13 cellular contexts compared by ENCODE assay signal in genomic region chr22:33666249-33666648, GRCh38.
"Had no signal": no experiment of that assay in that cellular context is flagged by ENCODE, and none has a peak within 500 bp of the region (broad histone marks: within the 10 kb centered on the region; RNA-seq: fewer than 3 reads in every experiment).

No MANE protein-coding gene starts in this region.

- H3K9me3 ChIP-seq: tibial nerve, uterus had no signal

- H3K27me3 ChIP-seq: tibial nerve, uterus had no signal

- H3K36me3 Mint-ChIP-seq: activated naive CD8-positive, alpha-beta T cell treated with anti-CD3 and anti-CD28 coated beads, Interleukin-2, amount 10 ng/mL, durations not matched to agents 7 days and 5 days had no signal

- H3K4me3 ChIP-seq: tibial nerve, uterus had no signal

- H3K27me3 Mint-ChIP-seq: activated naive CD8-positive, alpha-beta T cell treated with anti-CD3 and anti-CD28 coated beads, Interleukin-2, amount 10 ng/mL, durations not matched to agents 7 days and 5 days; dendritic cell treated with granulocyte-macrophage colony-stimulating factor and Interleukin-4, amounts not matched to agents 40 ng/mL and 50 ng/mL, for 4 days had no signal

- H3K36me3 ChIP-seq: tibial nerve, uterus had no signal

- H3K4me1 Mint-ChIP-seq: activated naive CD8-positive, alpha-beta T cell treated with anti-CD3 and anti-CD28 coated beads, Interleukin-2, amount 10 ng/mL, durations not matched to agents 7 days and 5 days had no signal

- H3K27ac ChIP-seq: tibial nerve, uterus had no signal

- H3K4me3 Mint-ChIP-seq: activated naive CD8-positive, alpha-beta T cell treated with anti-CD3 and anti-CD28 coated beads, Interleukin-2, amount 10 ng/mL, durations not matched to agents 7 days and 5 days; activated T-helper 1 cell treated with anti-CD3 and anti-CD28 coated beads, Interleukin-12 subunit alpha, Interleukin-12 subunit beta, Interleukin-2, Interleukin-4 antibody, amounts not matched to agents 30 ng/mL and 10 ng/mL and 1 ng/mL, durations not matched to agents 14 hours and 24 hours and 36 hours; dendritic cell treated with granulocyte-macrophage colony-stimulating factor and Interleukin-4, amounts not matched to agents 40 ng/mL and 50 ng/mL, for 4 days; T-helper 2 cell treated with Interferon-gamma antibody and Interleukin-4, amounts not matched to agents 5 μg/mL and 100 μg/mL, for 36 hours had no signal

- DNase-seq: activated naive CD4-positive, alpha-beta T cell; activated naive CD8-positive, alpha-beta T cell treated with anti-CD3 and anti-CD28 coated beads, Interleukin-2, amount 10 ng/mL, durations not matched to agents 7 days and 5 days; effector memory CD4-positive, alpha-beta T cell; foreskin fibroblast; posterior cingulate gyrus; stimulated activated CD4-positive, alpha-beta T cell treated with anti-CD3 and anti-CD28 coated beads, Interleukin-4, amount 100 ng/mL, for 24 hours; stimulated activated naive CD4-positive, alpha-beta T cell; uterus had no signal

- ATAC-seq: activated CD4-positive, CD25-positive, alpha-beta regulatory T cell treated with anti-CD3 and anti-CD28 coated beads, Interleukin-2, amount 50 U/mL, for 24 hours had no signal

- H3K27ac Mint-ChIP-seq: activated naive CD8-positive, alpha-beta T cell treated with anti-CD3 and anti-CD28 coated beads, Interleukin-2, amount 10 ng/mL, durations not matched to agents 7 days and 5 days; activated T-helper 1 cell treated with anti-CD3 and anti-CD28 coated beads, Interleukin-12 subunit alpha, Interleukin-12 subunit beta, Interleukin-2, Interleukin-4 antibody, amounts not matched to agents 30 ng/mL and 10 ng/mL and 1 ng/mL, durations not matched to agents 14 hours and 24 hours and 36 hours; dendritic cell treated with granulocyte-macrophage colony-stimulating factor and Interleukin-4, amounts not matched to agents 40 ng/mL and 50 ng/mL, for 4 days; T-helper 2 cell treated with Interferon-gamma antibody and Interleukin-4, amounts not matched to agents 5 μg/mL and 100 μg/mL, for 36 hours had no signal
